ENCODE assay signal across 21 cellular contexts in the genomic region with DNA sequence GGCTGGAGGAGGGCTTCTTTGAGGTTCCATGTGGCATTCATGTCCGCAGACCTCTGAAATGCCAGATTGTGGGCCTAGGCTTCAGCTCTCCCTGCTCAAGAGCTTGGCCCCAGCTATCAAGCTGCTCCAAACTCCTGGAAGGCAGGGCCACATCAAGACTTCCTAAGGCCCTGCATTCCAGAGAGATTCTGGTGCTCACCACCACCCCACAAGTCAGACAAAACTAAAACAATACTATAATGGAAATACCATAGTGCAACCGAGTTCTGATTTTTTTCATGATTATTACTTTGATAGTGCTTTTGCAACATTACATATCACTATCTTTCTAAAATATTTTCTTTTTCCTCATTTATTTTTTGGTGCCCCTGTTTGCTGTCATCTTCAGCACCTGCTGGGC.
"Had no signal": no experiment of that assay in that cellular context is flagged by ENCODE, and none has a peak within 500 bp of the region (broad histone marks: within the 10 kb centered on the region; RNA-seq: fewer than 3 reads in every experiment).

No MANE protein-coding gene starts in this region.

- H3K36me3 ChIP-seq: brain microvascular endothelial cell, sigmoid colon, upper lobe of right lung had no signal

- ATAC-seq: activated CD4-positive, CD25-positive, alpha-beta regulatory T cell treated with anti-CD3 and anti-CD28 coated beads, Interleukin-2, amount 50 U/mL, for 24 hours; natural killer cell treated with Interleukin-12 subunit alpha and Interleukin-12 subunit beta and Interleukin-15 and Interleukin-18, amount 100 ng/mL, for 72 hours; stimulated activated memory B cell treated with anti-CD40 and anti-IgM and Interleukin-4, amounts not matched to agents 10 μg/mL and 1 μg/mL and 100 μg/mL, for 72 hours had no signal

- H3K27ac Mint-ChIP-seq: activated naive CD4-positive, alpha-beta T cell treated with anti-CD3 and anti-CD28 coated beads for 36 hours; activated T-helper 1 cell treated with anti-CD3 and anti-CD28 coated beads, Interleukin-12 subunit alpha, Interleukin-12 subunit beta, Interleukin-2, Interleukin-4 antibody, amounts not matched to agents 30 ng/mL and 10 ng/mL and 1 ng/mL, durations not matched to agents 14 hours and 24 hours and 36 hours; memory B cell; natural killer cell treated with Interleukin-12 subunit alpha and Interleukin-12 subunit beta and Interleukin-15 and Interleukin-18, amount 100 ng/mL, for 72 hours; stimulated activated memory B cell treated with anti-CD40 and anti-IgM and Interleukin-4, amounts not matched to agents 10 μg/mL and 1 μg/mL and 100 μg/mL, for 72 hours had no signal

- H3K27me3 Mint-ChIP-seq: stimulated activated naive CD8-positive, alpha-beta T cell treated with anti-CD3 and anti-CD28 coated beads, Interleukin-15, amount 100 ng/mL, for 72 hours had no signal

- H3K27ac ChIP-seq: brain microvascular endothelial cell, epithelial cell of prostate, upper lobe of right lung, VCaP had no signal

- H3K36me3 Mint-ChIP-seq: natural killer cell treated with Interleukin-12 subunit alpha and Interleukin-12 subunit beta and Interleukin-15 and Interleukin-18, amount 100 ng/mL, for 72 hours; stimulated activated memory B cell treated with anti-CD40 and anti-IgM and Interleukin-4, amounts not matched to agents 10 μg/mL and 1 μg/mL and 100 μg/mL, for 72 hours had no signal

- DNase-seq: amniotic stem cell; brain microvascular endothelial cell; glutamatergic neuron; hippocampal formation; midbrain; retina; sigmoid colon; stimulated activated naive CD8-positive, alpha-beta T cell treated with anti-CD3 and anti-CD28 coated beads, Interleukin-15, amount 100 ng/mL, for 72 hours; upper lobe of right lung had no signal

- H3K27me3 ChIP-seq: brain microvascular endothelial cell, sigmoid colon, upper lobe of right lung had no signal

- H3K9me3 Mint-ChIP-seq: activated T-helper 1 cell treated with anti-CD3 and anti-CD28 coated beads, Interleukin-12 subunit alpha, Interleukin-12 subunit beta, Interleukin-2, Interleukin-4 antibody, amounts not matched to agents 30 ng/mL and 10 ng/mL and 1 ng/mL, durations not matched to agents 14 hours and 24 hours and 36 hours; natural killer cell treated with Interleukin-12 subunit alpha and Interleukin-12 subunit beta and Interleukin-15 and Interleukin-18, amount 100 ng/mL, for 72 hours; stimulated activated naive CD8-positive, alpha-beta T cell treated with anti-CD3 and anti-CD28 coated beads, Interleukin-15, amount 100 ng/mL, for 72 hours had no signal

- H3K9me3 ChIP-seq: sigmoid colon, upper lobe of right lung had no signal

- H3K4me1 Mint-ChIP-seq: stimulated activated memory B cell treated with anti-CD40 and anti-IgM and Interleukin-4, amounts not matched to agents 10 μg/mL and 1 μg/mL and 100 μg/mL, for 72 hours had no signal

- H3K4me3 Mint-ChIP-seq: activated naive CD4-positive, alpha-beta T cell treated with anti-CD3 and anti-CD28 coated beads for 36 hours; activated T-helper 1 cell treated with anti-CD3 and anti-CD28 coated beads, Interleukin-12 subunit alpha, Interleukin-12 subunit beta, Interleukin-2, Interleukin-4 antibody, amounts not matched to agents 30 ng/mL and 10 ng/mL and 1 ng/mL, durations not matched to agents 14 hours and 24 hours and 36 hours; memory B cell; natural killer cell treated with Interleukin-12 subunit alpha and Interleukin-12 subunit beta and Interleukin-15 and Interleukin-18, amount 100 ng/mL, for 72 hours; stimulated activated memory B cell treated with anti-CD40 and anti-IgM and Interleukin-4, amounts not matched to agents 10 μg/mL and 1 μg/mL and 100 μg/mL, for 72 hours had no signal

- H3K4me3 ChIP-seq: sigmoid colon, upper lobe of right lung had no signal

- FAIRE-seq: astrocyte, frontal cortex, keratinocyte, small intestine had no signal
